ENCODE assay signal across 1 cellular context in genomic region chr12:114735680-114736374, GRCh38.
TF ChIP-seq lines count a peak whose summit lies in the region.

No MANE protein-coding gene starts in this region.

TF ChIP-seq in IMR-90, 13 proteins besides CTCF, POLR2A, EP300 and RAD21:
- TF ChIP-seq MAFK (IDR thresholded peaks at IDR 0.05; ENCODE audit: low read depth, low read length), result no peak
- TF ChIP-seq CHD1 (IDR thresholded peaks at IDR 0.05; ENCODE audit: low read depth, low read length), result no peak
- TF ChIP-seq MXI1 (IDR thresholded peaks at IDR 0.05; ENCODE audit: borderline replicate concordance, low read depth, low read length), result no peak
- TF ChIP-seq MAZ (IDR thresholded peaks at IDR 0.05; ENCODE audit: borderline replicate concordance, low read depth, low read length), result no peak
- no peak for TF ChIP-seq USF2 (IDR thresholded peaks at IDR 0.05; ENCODE audit: low read depth, low read length)
- TF ChIP-seq, protein P1, sequence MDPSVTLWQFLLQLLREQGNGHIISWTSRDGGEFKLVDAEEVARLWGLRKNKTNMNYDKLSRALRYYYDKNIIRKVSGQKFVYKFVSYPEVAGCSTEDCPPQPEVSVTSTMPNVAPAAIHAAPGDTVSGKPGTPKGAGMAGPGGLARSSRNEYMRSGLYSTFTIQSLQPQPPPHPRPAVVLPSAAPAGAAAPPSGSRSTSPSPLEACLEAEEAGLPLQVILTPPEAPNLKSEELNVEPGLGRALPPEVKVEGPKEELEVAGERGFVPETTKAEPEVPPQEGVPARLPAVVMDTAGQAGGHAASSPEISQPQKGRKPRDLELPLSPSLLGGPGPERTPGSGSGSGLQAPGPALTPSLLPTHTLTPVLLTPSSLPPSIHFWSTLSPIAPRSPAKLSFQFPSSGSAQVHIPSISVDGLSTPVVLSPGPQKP (IDR thresholded peaks at IDR 0.05; ENCODE audit: borderline replicate concordance, low read depth, low read length), result no peak
- no peak for TF ChIP-seq RFX5 (IDR thresholded peaks at IDR 0.05; ENCODE audit: low read depth, low read length)
- TF ChIP-seq CEBPB (IDR thresholded peaks at IDR 0.05; ENCODE audit: low read depth, low read length), result no peak
- TF ChIP-seq NFE2L2 (IDR thresholded peaks at IDR 0.05; ENCODE audit: low read depth, low read length), result no peak
- TF ChIP-seq BHLHE40 (IDR thresholded peaks at IDR 0.05; ENCODE audit: low read depth, low read length), result no peak
- TF ChIP-seq SMC3 (IDR thresholded peaks at IDR 0.05; ENCODE audit: low read depth, low read length), result no peak
- TF ChIP-seq RCOR1 (IDR thresholded peaks at IDR 0.05; ENCODE audit: insufficient replicate concordance, low read length), result no peak
- TF ChIP-seq FOS (IDR thresholded peaks at IDR 0.05; ENCODE audit: low read depth, low read length), result no peak
TF ChIP-seq in IMR-90: peak in this region for 0.
